In the genomic region with DNA sequence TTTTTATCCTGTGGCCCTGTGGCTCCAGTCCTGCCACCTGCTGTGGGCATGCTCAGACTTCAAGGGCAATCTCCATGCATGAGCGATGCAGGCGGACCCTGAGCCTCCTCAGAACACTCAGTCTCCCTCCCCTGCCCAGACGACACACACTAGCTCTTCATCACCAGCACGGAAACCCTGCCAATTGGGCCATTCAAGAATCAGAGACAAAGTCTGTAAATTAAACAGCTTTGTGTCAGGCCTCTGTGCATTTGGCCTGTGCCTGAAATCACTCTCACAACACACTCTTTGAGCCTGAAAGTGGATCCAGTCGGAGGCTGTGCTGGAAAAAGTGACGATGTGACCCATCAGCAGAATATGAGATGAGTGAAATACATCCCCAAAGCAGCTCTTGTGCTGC, we compare ENCODE assay signal across 19 cellular contexts.
"Had no signal": no experiment of that assay in that cellular context is flagged by ENCODE, and none has a peak within 500 bp of the region (broad histone marks: within the 10 kb centered on the region; RNA-seq: fewer than 3 reads in every experiment).

No MANE protein-coding gene starts in this region.

- H3K4me3 Mint-ChIP-seq: activated CD4-positive, alpha-beta memory T cell treated with anti-CD3 and anti-CD28 coated beads, Interleukin-2, amount 10 ng/mL, durations not matched to agents 7 days and 5 days; activated naive CD8-positive, alpha-beta T cell treated with anti-CD3 and anti-CD28 coated beads, Interleukin-2, amount 10 ng/mL, durations not matched to agents 7 days and 5 days; activated T-cell treated with anti-CD3 and anti-CD28 coated beads, Interleukin-2, amount 50 U/mL, for 72 hours; endodermal cell; nephron; stimulated activated naive CD8-positive, alpha-beta T cell treated with anti-CD3 and anti-CD28 coated beads, Interleukin-15, amount 100 ng/mL, for 72 hours; T-cell had no signal

- H3K27ac Mint-ChIP-seq: activated CD4-positive, alpha-beta memory T cell treated with anti-CD3 and anti-CD28 coated beads, Interleukin-2, amount 10 ng/mL, durations not matched to agents 7 days and 5 days; activated naive CD8-positive, alpha-beta T cell treated with anti-CD3 and anti-CD28 coated beads, Interleukin-2, amount 10 ng/mL, durations not matched to agents 7 days and 5 days; activated T-cell treated with anti-CD3 and anti-CD28 coated beads, Interleukin-2, amount 50 U/mL, for 72 hours; endodermal cell; nephron had no signal

- H3K9me3 ChIP-seq: breast epithelium, left lung, tibial artery, uterus had no signal

- H3K36me3 Mint-ChIP-seq: activated naive CD8-positive, alpha-beta T cell treated with anti-CD3 and anti-CD28 coated beads, Interleukin-2, amount 10 ng/mL, durations not matched to agents 7 days and 5 days had no signal

- H3K4me3 ChIP-seq: breast epithelium, left lung, SK-N-MC, tibial artery, uterus had no signal

- H3K27me3 Mint-ChIP-seq: activated CD4-positive, alpha-beta memory T cell treated with anti-CD3 and anti-CD28 coated beads, Interleukin-2, amount 10 ng/mL, durations not matched to agents 7 days and 5 days; activated naive CD8-positive, alpha-beta T cell treated with anti-CD3 and anti-CD28 coated beads, Interleukin-2, amount 10 ng/mL, durations not matched to agents 7 days and 5 days; stimulated activated naive CD8-positive, alpha-beta T cell treated with anti-CD3 and anti-CD28 coated beads, Interleukin-15, amount 100 ng/mL, for 72 hours; T-cell had no signal

- H3K9me3 Mint-ChIP-seq: activated CD4-positive, alpha-beta memory T cell treated with anti-CD3 and anti-CD28 coated beads, Interleukin-2, amount 10 ng/mL, durations not matched to agents 7 days and 5 days; activated naive CD8-positive, alpha-beta T cell treated with anti-CD3 and anti-CD28 coated beads, Interleukin-2, amount 10 ng/mL, durations not matched to agents 7 days and 5 days; activated T-cell treated with anti-CD3 and anti-CD28 coated beads, Interleukin-2, amount 50 U/mL, for 72 hours; endodermal cell; nephron; stimulated activated naive CD8-positive, alpha-beta T cell treated with anti-CD3 and anti-CD28 coated beads, Interleukin-15, amount 100 ng/mL, for 72 hours; T-cell had no signal

- H3K27ac ChIP-seq: left lung, SK-N-MC, tibial artery, uterus, VCaP had no signal

- DNase-seq: activated CD4-positive, alpha-beta memory T cell treated with anti-CD3 and anti-CD28 coated beads, Interleukin-2, amount 10 ng/mL, durations not matched to agents 7 days and 5 days; activated gamma-delta T cell; activated naive CD8-positive, alpha-beta T cell treated with anti-CD3 and anti-CD28 coated beads, Interleukin-2, amount 10 ng/mL, durations not matched to agents 7 days and 5 days; activated T-cell treated with anti-CD3 and anti-CD28 coated beads, Interleukin-2, amount 50 U/mL, for 72 hours; aorta; cerebellar nuclear complex; endodermal cell; islet precursor cell; left lung; mesenchymal stem cell; stimulated activated CD4-positive, alpha-beta T cell treated with anti-CD3 and anti-CD28 coated beads, Interleukin-1b, Interleukin-23, amount 100 ng/mL, for 48 hours; stimulated activated naive CD8-positive, alpha-beta T cell treated with anti-CD3 and anti-CD28 coated beads, Interleukin-15, amount 100 ng/mL, for 72 hours; T-cell; tibial artery; uterus had no signal

- H3K36me3 ChIP-seq: breast epithelium, left lung, uterus had no signal

- H3K4me1 Mint-ChIP-seq: activated naive CD8-positive, alpha-beta T cell treated with anti-CD3 and anti-CD28 coated beads, Interleukin-2, amount 10 ng/mL, durations not matched to agents 7 days and 5 days; endodermal cell; nephron had no signal

- ATAC-seq: activated T-cell treated with anti-CD3 and anti-CD28 coated beads, Interleukin-2, amount 50 U/mL, for 72 hours; left lung; stimulated activated naive CD8-positive, alpha-beta T cell treated with anti-CD3 and anti-CD28 coated beads, Interleukin-15, amount 100 ng/mL, for 72 hours; T-cell had no signal

- H3K27me3 ChIP-seq: breast epithelium, left lung, tibial artery, uterus had no signal

- H3K4me1 ChIP-seq: breast epithelium, left lung, tibial artery, uterus had no signal
